14 cellular contexts compared by ENCODE assay signal in genomic region chr5:109718216-109718615, GRCh38.
"Had no signal": no experiment of that assay in that cellular context is flagged by ENCODE, and none has a peak within 500 bp of the region (broad histone marks: within the 10 kb centered on the region; RNA-seq: fewer than 3 reads in every experiment).

No MANE protein-coding gene starts in this region.

- H3K4me3 ChIP-seq: lower lobe of right lung, neural progenitor cell, tibial artery had no signal

- H3K27me3 ChIP-seq: brain microvascular endothelial cell, neural progenitor cell, tibial artery had no signal

- ATAC-seq: lower lobe of right lung; stimulated activated naive B cell treated with anti-CD40 and anti-IgM and Interleukin-4, amounts not matched to agents 10 μg/mL and 1 μg/mL and 100 μg/mL, for 72 hours had no signal

- H3K4me1 ChIP-seq: lower lobe of right lung, neural progenitor cell had no signal

- H3K9me3 ChIP-seq: lower lobe of right lung, tibial artery had no signal

- DNase-seq: activated CD4-positive, alpha-beta T cell treated with anti-CD3 and anti-CD28 coated beads, Interleukin-2, amount 10 ng/mL, durations not matched to agents 7 days and 5 days; activated CD8-positive, alpha-beta memory T cell treated with anti-CD3 and anti-CD28 coated beads for 24 hours; anterior cingulate cortex; brain microvascular endothelial cell; cortex of kidney; effector memory CD4-positive, alpha-beta T cell; lower lobe of right lung; midbrain; stimulated activated CD4-positive, alpha-beta T cell treated with anti-CD3 and anti-CD28 coated beads, Interleukin-2, amount 100 ng/mL, for 48 hours; stimulated activated naive B cell treated with anti-CD40 and anti-IgM and Interleukin-4, amounts not matched to agents 10 μg/mL and 1 μg/mL and 100 μg/mL, for 72 hours; T-helper 9 cell; tibial artery had no signal

- FAIRE-seq: urothelium cell line had no signal
